ENCODE assay signal across 1 cellular context in genomic region chr1:31881698-31882000, GRCh38.
TF ChIP-seq lines count a peak whose summit lies in the region.

No MANE protein-coding gene starts in this region.

TF ChIP-seq in HepG2, 621 proteins besides CTCF, POLR2A, EP300 and RAD21 (continued from another document and continues in another):
- TF ChIP-seq NFE2L2 (IDR thresholded peaks at IDR 0.05; ENCODE audit: low read length) (no peak), ZNF563 (CRISPR knock-in tag; IDR thresholded peaks at IDR 0.05) (0 out of 2 replicates have a peak, but pooled peaks have one; percentile 38), NR2F2 (IDR thresholded peaks at IDR 0.05; ENCODE audit: borderline replicate concordance, low read depth) (no peak), ZBTB7B (CRISPR knock-in tag; IDR thresholded peaks at IDR 0.05) (no peak), ZNF746 (CRISPR knock-in tag; IDR thresholded peaks at IDR 0.05) (no peak), DR1 (CRISPR knock-in tag; IDR thresholded peaks at IDR 0.05) (no peak), ZNF629 (CRISPR knock-in tag; conservative IDR thresholded peaks at IDR 0.05) (no peak), GRHL1 (CRISPR knock-in tag; conservative IDR thresholded peaks at IDR 0.05) (no peak), SATB2 (CRISPR knock-in tag; IDR thresholded peaks at IDR 0.05) (no peak), TBP (CRISPR knock-in tag; IDR thresholded peaks at IDR 0.05) (no peak), ZKSCAN1 (IDR thresholded peaks at IDR 0.05; ENCODE audit: low read length) (no peak), ZNF510 (CRISPR knock-in tag; IDR thresholded peaks at IDR 0.05; ENCODE audit: low read depth) (peak; percentile 72; the same call in 1 of the 2 replicates), THRA (CRISPR knock-in tag; IDR thresholded peaks at IDR 0.05; ENCODE audit: borderline replicate concordance) (peak; percentile 17; the same call in 1 of the 2 replicates), NR2F1 (CRISPR knock-in tag; IDR thresholded peaks at IDR 0.05) (0 out of 4 replicates have a peak, but pooled peaks of 1 of the 2 experiments have one; percentile 37), THYN1 (CRISPR knock-in tag; IDR thresholded peaks at IDR 0.05; ENCODE audit: borderline replicate concordance, low read depth) (no peak), ZNF234 (CRISPR knock-in tag; conservative IDR thresholded peaks at IDR 0.05) (no peak), HHEX (CRISPR knock-in tag; IDR thresholded peaks at IDR 0.05) (no peak), ZNF251 (CRISPR knock-in tag; IDR thresholded peaks at IDR 0.05) (no peak), MXI1 (IDR thresholded peaks at IDR 0.05; ENCODE audit: borderline replicate concordance, low read depth, low read length) (no peak), PAF1 (CRISPR knock-in tag; IDR thresholded peaks at IDR 0.05) (no peak), NFKBIZ (CRISPR knock-in tag; IDR thresholded peaks at IDR 0.05) (no peak), TEAD2 (CRISPR knock-in tag; IDR thresholded peaks at IDR 0.05) (no peak), NR2C2 (CRISPR knock-in tag; IDR thresholded peaks at IDR 0.05; ENCODE audit: borderline replicate concordance) (no peak), JARID2 (CRISPR knock-in tag; IDR thresholded peaks at IDR 0.05; ENCODE audit: insufficient replicate concordance) (no peak), SALL2 (CRISPR knock-in tag; IDR thresholded peaks at IDR 0.05) (no peak), HNF4G (IDR thresholded peaks at IDR 0.05; ENCODE audit: borderline replicate concordance, low read depth, low read length) (peak; percentile 37; the same call in 1 of the 2 replicates), HNF4G (CRISPR knock-in tag; IDR thresholded peaks at IDR 0.05; ENCODE audit: borderline replicate concordance, low read depth) (peak; percentile 62; the same call in 1 of the 2 replicates), ZNF597 (CRISPR knock-in tag; IDR thresholded peaks at IDR 0.05) (no peak), MED13 (CRISPR knock-in tag; IDR thresholded peaks at IDR 0.05) (no peak), BCL6 (CRISPR knock-in tag; IDR thresholded peaks at IDR 0.05) (0 out of 2 replicates have a peak, but pooled peaks have one; percentile 28), ISX (CRISPR knock-in tag; conservative IDR thresholded peaks at IDR 0.05) (no peak), SMARCE1 (IDR thresholded peaks at IDR 0.05; ENCODE audit: borderline replicate concordance) (no peak), MLX (CRISPR knock-in tag; IDR thresholded peaks at IDR 0.05) (no peak), USF2 (IDR thresholded peaks at IDR 0.05; ENCODE audit: low read depth, low read length) (no peak), USF2 (CRISPR knock-in tag; IDR thresholded peaks at IDR 0.05; ENCODE audit: borderline replicate concordance) (no peak), MAFG (CRISPR knock-in tag; IDR thresholded peaks at IDR 0.05) (no peak), ZNF274 (CRISPR knock-in tag; IDR thresholded peaks at IDR 0.05) (no peak), LRRFIP1 (CRISPR knock-in tag; conservative IDR thresholded peaks at IDR 0.05) (no peak), JDP2 (CRISPR knock-in tag; IDR thresholded peaks at IDR 0.05; ENCODE audit: borderline replicate concordance) (no peak)
- TF ChIP-seq, protein P1, sequence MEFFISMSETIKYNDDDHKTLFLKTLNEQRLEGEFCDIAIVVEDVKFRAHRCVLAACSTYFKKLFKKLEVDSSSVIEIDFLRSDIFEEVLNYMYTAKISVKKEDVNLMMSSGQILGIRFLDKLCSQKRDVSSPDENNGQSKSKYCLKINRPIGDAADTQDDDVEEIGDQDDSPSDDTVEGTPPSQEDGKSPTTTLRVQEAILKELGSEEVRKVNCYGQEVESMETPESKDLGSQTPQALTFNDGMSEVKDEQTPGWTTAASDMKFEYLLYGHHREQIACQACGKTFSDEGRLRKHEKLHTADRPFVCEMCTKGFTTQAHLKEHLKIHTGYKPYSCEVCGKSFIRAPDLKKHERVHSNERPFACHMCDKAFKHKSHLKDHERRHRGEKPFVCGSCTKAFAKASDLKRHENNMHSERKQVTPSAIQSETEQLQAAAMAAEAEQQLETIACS (CRISPR knock-in tag; IDR thresholded peaks at IDR 0.05) = no peak
- TF ChIP-seq, protein P2, sequence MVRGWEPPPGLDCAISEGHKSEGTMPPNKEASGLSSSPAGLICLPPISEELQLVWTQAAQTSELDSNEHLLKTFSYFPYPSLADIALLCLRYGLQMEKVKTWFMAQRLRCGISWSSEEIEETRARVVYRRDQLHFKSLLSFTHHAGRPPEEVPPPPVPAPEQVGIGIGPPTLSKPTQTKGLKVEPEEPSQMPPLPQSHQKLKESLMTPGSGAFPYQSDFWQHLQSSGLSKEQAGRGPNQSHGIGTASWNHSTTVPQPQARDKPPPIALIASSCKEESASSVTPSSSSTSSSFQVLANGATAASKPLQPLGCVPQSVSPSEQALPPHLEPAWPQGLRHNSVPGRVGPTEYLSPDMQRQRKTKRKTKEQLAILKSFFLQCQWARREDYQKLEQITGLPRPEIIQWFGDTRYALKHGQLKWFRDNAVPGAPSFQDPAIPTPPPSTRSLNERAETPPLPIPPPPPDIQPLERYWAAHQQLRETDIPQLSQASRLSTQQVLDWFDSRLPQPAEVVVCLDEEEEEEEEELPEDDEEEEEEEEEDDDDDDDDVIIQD (CRISPR knock-in tag; IDR thresholded peaks at IDR 0.05; ENCODE audit: low read depth) = no peak
- TF ChIP-seq, protein P3, sequence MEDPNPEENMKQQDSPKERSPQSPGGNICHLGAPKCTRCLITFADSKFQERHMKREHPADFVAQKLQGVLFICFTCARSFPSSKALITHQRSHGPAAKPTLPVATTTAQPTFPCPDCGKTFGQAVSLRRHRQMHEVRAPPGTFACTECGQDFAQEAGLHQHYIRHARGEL (CRISPR knock-in tag; IDR thresholded peaks at IDR 0.05) = no peak
- TF ChIP-seq, protein P4, sequence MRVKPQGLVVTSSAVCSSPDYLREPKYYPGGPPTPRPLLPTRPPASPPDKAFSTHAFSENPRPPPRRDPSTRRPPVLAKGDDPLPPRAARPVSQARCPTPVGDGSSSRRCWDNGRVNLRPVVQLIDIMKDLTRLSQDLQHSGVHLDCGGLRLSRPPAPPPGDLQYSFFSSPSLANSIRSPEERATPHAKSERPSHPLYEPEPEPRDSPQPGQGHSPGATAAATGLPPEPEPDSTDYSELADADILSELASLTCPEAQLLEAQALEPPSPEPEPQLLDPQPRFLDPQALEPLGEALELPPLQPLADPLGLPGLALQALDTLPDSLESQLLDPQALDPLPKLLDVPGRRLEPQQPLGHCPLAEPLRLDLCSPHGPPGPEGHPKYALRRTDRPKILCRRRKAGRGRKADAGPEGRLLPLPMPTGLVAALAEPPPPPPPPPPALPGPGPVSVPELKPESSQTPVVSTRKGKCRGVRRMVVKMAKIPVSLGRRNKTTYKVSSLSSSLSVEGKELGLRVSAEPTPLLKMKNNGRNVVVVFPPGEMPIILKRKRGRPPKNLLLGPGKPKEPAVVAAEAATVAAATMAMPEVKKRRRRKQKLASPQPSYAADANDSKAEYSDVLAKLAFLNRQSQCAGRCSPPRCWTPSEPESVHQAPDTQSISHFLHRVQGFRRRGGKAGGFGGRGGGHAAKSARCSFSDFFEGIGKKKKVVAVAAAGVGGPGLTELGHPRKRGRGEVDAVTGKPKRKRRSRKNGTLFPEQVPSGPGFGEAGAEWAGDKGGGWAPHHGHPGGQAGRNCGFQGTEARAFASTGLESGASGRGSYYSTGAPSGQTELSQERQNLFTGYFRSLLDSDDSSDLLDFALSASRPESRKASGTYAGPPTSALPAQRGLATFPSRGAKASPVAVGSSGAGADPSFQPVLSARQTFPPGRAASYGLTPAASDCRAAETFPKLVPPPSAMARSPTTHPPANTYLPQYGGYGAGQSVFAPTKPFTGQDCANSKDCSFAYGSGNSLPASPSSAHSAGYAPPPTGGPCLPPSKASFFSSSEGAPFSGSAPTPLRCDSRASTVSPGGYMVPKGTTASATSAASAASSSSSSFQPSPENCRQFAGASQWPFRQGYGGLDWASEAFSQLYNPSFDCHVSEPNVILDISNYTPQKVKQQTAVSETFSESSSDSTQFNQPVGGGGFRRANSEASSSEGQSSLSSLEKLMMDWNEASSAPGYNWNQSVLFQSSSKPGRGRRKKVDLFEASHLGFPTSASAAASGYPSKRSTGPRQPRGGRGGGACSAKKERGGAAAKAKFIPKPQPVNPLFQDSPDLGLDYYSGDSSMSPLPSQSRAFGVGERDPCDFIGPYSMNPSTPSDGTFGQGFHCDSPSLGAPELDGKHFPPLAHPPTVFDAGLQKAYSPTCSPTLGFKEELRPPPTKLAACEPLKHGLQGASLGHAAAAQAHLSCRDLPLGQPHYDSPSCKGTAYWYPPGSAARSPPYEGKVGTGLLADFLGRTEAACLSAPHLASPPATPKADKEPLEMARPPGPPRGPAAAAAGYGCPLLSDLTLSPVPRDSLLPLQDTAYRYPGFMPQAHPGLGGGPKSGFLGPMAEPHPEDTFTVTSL (CRISPR knock-in tag; IDR thresholded peaks at IDR 0.05; ENCODE audit: borderline replicate concordance) = no peak
- TF ChIP-seq, protein P5, sequence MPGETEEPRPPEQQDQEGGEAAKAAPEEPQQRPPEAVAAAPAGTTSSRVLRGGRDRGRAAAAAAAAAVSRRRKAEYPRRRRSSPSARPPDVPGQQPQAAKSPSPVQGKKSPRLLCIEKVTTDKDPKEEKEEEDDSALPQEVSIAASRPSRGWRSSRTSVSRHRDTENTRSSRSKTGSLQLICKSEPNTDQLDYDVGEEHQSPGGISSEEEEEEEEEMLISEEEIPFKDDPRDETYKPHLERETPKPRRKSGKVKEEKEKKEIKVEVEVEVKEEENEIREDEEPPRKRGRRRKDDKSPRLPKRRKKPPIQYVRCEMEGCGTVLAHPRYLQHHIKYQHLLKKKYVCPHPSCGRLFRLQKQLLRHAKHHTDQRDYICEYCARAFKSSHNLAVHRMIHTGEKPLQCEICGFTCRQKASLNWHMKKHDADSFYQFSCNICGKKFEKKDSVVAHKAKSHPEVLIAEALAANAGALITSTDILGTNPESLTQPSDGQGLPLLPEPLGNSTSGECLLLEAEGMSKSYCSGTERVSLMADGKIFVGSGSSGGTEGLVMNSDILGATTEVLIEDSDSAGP (CRISPR knock-in tag; IDR thresholded peaks at IDR 0.05; ENCODE audit: borderline replicate concordance) = peak; percentile 37; the same call in 1 of the 2 replicates
